In the genomic region with DNA sequence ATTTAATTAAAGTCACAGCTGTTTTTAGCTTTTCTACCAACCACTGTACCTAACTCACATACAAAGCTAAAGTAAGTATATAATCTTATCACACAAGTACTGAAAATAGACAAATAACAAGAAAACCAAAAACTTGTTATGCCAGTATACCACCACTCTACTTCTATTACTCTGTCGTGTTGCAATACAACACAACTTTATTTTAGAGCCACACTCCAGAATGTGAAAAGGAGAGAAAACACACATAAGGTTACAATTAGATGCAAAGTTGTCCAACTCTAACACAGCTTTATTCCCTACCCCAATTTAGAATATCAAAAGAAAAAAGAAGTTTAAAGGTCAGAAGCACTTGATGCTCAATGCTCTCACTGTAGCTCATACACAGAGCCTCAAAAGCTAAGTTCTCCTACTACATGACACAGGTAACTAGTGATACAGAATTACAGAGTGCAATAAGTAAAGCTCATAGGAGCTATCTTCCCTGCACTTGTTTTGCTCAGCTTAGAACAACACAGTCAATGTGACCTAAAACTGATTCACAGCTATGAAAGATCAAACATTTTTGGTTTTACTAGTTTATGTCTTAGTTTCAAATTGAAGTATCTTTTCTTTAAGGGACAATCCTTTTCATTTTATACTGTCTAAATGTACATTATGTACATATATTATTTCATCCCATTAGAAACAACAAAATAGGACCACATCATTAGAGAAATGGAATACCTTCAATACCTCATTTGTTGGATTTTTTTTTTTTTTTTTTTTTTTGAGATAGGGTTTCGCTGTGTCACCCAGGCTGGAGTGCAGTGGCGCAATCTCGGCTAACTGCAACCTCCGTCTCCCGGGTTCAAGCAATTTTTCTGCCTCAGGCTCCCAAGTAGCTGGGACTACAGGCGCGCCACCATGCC, we compare ENCODE assay signal across 12 cellular contexts. TPM values are rescaled to one million over a fixed set of nuclear protein-coding genes. Genes with fewer than 3 reads are reported as not detected.
DNase-seq lines count a peak whose midpoint lies in the region; ATAC-seq and TF ChIP-seq lines count a peak whose summit lies in the region.
"Had no signal": no experiment of that assay in that cellular context is flagged by ENCODE, and none has a peak within 500 bp of the region (broad histone marks: within the 10 kb centered on the region; RNA-seq: fewer than 3 reads in every experiment).

No MANE protein-coding gene starts in this region.

- H3K4me1 ChIP-seq in OCI-LY7 (ENCODE audit: insufficient read depth, low read length, poor library complexity, severe bottlenecking) (peaks cover 66% of the 10 kb centered on the region), fibroblast of lung (ENCODE audit: control insufficient read depth, extremely low read depth, insufficient read depth, low read length) (no peaks in the 10 kb centered on the region), upper lobe of right lung (peaks cover 22% of the 10 kb centered on the region), tibial nerve (peaks cover 0 to 9% (median 0%) of the 10 kb centered on the region in 4 donors)
- H3K4me1 ChIP-seq: SJCRH30 had no signal

- TF ChIP-seq EP300 in tibial nerve (IDR thresholded peaks at IDR 0.05) = no peak

- peak overlapping the region; percentile 1; the same call in 1 of the 2 replicates for H2AFZ ChIP-seq in OCI-LY7 (ENCODE audit: low read length)
- H2AFZ ChIP-seq in fibroblast of lung (ENCODE audit: low read length) = no peak overlapping the region

- DNase-seq in activated naive CD4-positive, alpha-beta T cell treated with anti-CD3 and anti-CD28 coated beads, Interleukin-2, amount 50 U/mL, for 72 hours (ENCODE audit: low spot score in 2 of 2) = no peak
- DNase-seq in activated naive CD4-positive, alpha-beta T cell treated with anti-CD3 and anti-CD28 coated beads, Interleukin-2, amount 50 U/mL, for 16 hours = no peak
- DNase-seq in OCI-LY7 (ENCODE audit: low spot score) (no peak), fibroblast of lung (ENCODE audit: low read depth in 2 of 2) (no peak), upper lobe of right lung (no peak), activated gamma-delta T cell (lab: John Stamatoyannopoulos, UW) (no peak), tibial nerve (ENCODE audit: low spot score in 2 of 2) (no peak), anterior cingulate cortex (lab: John Stamatoyannopoulos, UW) (no peak)
- DNase-seq: hypothalamus; NCI-H1048; SJCRH30; stimulated activated CD4-positive, alpha-beta T cell treated with anti-CD3 and anti-CD28 coated beads, Interleukin-2, amount 100 ng/mL, for 48 hours had no signal

- 86 to 90% methylated on average over 8 of the region's 8 CpGs for WGBS in tibial nerve, 2 donors

- peaks cover 48% of the 10 kb centered on the region for H3K36me3 ChIP-seq in OCI-LY7 (ENCODE audit: insufficient read depth, low read length)
- H3K36me3 ChIP-seq in fibroblast of lung (ENCODE audit: control insufficient read depth, insufficient read depth, low read length) = no peaks in the 10 kb centered on the region
- H3K36me3 ChIP-seq in upper lobe of right lung = no peaks in the 10 kb centered on the region
- peaks cover 0 to 9% (median 0%) of the 10 kb centered on the region in 3 donors for H3K36me3 ChIP-seq in tibial nerve

- H3K27ac Mint-ChIP-seq in activated naive CD4-positive, alpha-beta T cell treated with anti-CD3 and anti-CD28 coated beads, Interleukin-2, amount 50 U/mL, for 72 hours = peak overlapping the region in 1 of 2 donors; percentile 10

- H4K20me1 ChIP-seq in OCI-LY7 (ENCODE audit: insufficient read depth, low read length) (no peaks in the 10 kb centered on the region), fibroblast of lung (ENCODE audit: control insufficient read depth, extremely low read depth, insufficient read depth, low read length) (no peaks in the 10 kb centered on the region)

- no TSS peak for BruUV-seq in OCI-LY7 (replicated peaks; lab: Mats Ljungman, UMichigan)

- H3K9me3 Mint-ChIP-seq in activated naive CD4-positive, alpha-beta T cell treated with anti-CD3 and anti-CD28 coated beads, Interleukin-2, amount 50 U/mL, for 72 hours = no peaks in the 10 kb centered on the region

- peak; percentile 53 to 92 for ATAC-seq in activated naive CD4-positive, alpha-beta T cell treated with anti-CD3 and anti-CD28 coated beads, Interleukin-2, amount 50 U/mL, for 72 hours
- no peak for ATAC-seq in upper lobe of right lung

- H3K4me3 ChIP-seq in OCI-LY7 (ENCODE audit: low read depth, low read length, poor library complexity, severe bottlenecking) (peak overlapping the region; percentile 65), fibroblast of lung (replicated peaks in 1 of 4; ENCODE audit: control extremely low read depth in 1 of 4, insufficient read depth in 1 of 4, low read depth in 3 of 4, low read length in 4 of 4) (no peak overlapping the region), upper lobe of right lung (peak overlapping the region; percentile 3), tibial nerve (no peak overlapping the region)
- H3K4me3 ChIP-seq: SJCRH30 had no signal

- H3K27ac ChIP-seq in OCI-LY7 (ENCODE audit: low read depth, low read length, poor library complexity, severe bottlenecking) (peak overlapping the region; percentile 46), fibroblast of lung (ENCODE audit: insufficient read depth, low read length) (no peak overlapping the region), upper lobe of right lung (peak overlapping the region; percentile 20), tibial nerve (no peak overlapping the region)
- H3K27ac ChIP-seq: SJCRH30 had no signal

- CTCF ChIA-PET in OCI-LY7 (lab: Charles Lee; ENCODE audit: unreplicated experiment) = interaction anchor here (0.8 to 1.2 kb wide), 3 partner anchors 22 to 53 kb away, joined by 3 to 5 read pairs (median 3); no protein-coding TSS in a partner anchor

- no peak for TF ChIP-seq CTCF in OCI-LY7 (conservative IDR thresholded peaks at IDR 0.05; ENCODE audit: low read length)
- TF ChIP-seq CTCF in fibroblast of lung (conservative IDR thresholded peaks at IDR 0.05 in 1 of 2, IDR thresholded peaks at IDR 0.05 in 1 of 2; ENCODE audit: low read depth in 1 of 2, low read length in 2 of 2) = no peak
- TF ChIP-seq CTCF in upper lobe of right lung (IDR thresholded peaks at IDR 0.05) = no peak
- no peak for TF ChIP-seq CTCF in tibial nerve (IDR thresholded peaks at IDR 0.05)

- H3K79me2 ChIP-seq in OCI-LY7 (ENCODE audit: insufficient read depth, low read depth, low read length) = peaks cover 87% of the 10 kb centered on the region
- H3K79me2 ChIP-seq in fibroblast of lung (ENCODE audit: control insufficient read depth, insufficient read depth, low read length) = peaks cover 2% of the 10 kb centered on the region

- intact Hi-C loops in OCI-LY7 (cut with micrococcal nuclease; ENCODE audit: unreplicated experiment) (no loop called here), upper lobe of right lung (cut with DNase I) (no loop called here)

- H3K9me3 ChIP-seq in OCI-LY7 (ENCODE audit: low read length) (peaks cover 6% of the 10 kb centered on the region), fibroblast of lung (ENCODE audit: control insufficient read depth, insufficient read depth, low read depth, low read length) (no peaks in the 10 kb centered on the region), upper lobe of right lung (no peaks in the 10 kb centered on the region), tibial nerve (no peaks in the 10 kb centered on the region)
- H3K9me3 ChIP-seq: SJCRH30 had no signal

- POLR2A ChIA-PET in OCI-LY7 (lab: Charles Lee) = interaction anchor here (0.5 to 1.5 kb wide), 16 partner anchors 8 to 465 kb away, joined by 3 to 13 read pairs (median 4); partner anchors contain the start of gene EYA3

- peaks cover 0 to 28% of the 10 kb centered on the region in 2 donors for H3K36me3 Mint-ChIP-seq in activated naive CD4-positive, alpha-beta T cell treated with anti-CD3 and anti-CD28 coated beads, Interleukin-2, amount 50 U/mL, for 72 hours

- TF ChIP-seq POLR2A in tibial nerve (IDR thresholded peaks at IDR 0.05) = no peak

- H3K27me3 ChIP-seq in fibroblast of lung (ENCODE audit: control insufficient read depth, insufficient read depth, low read length) (no peaks in the 10 kb centered on the region), upper lobe of right lung (no peaks in the 10 kb centered on the region), tibial nerve (no peaks in the 10 kb centered on the region)
- H3K27me3 ChIP-seq: SJCRH30 had no signal

- H3K4me2 ChIP-seq in OCI-LY7 (ENCODE audit: low read length) (peak overlapping the region; percentile 81), fibroblast of lung (ENCODE audit: extremely low read depth, insufficient read depth, low read length) (peak overlapping the region; percentile 7)

- no peaks in the 10 kb centered on the region for H3K9me2 ChIP-seq in OCI-LY7 (ENCODE audit: insufficient read depth, low read length)

- no peak overlapping the region for H3K9ac ChIP-seq in fibroblast of lung (ENCODE audit: insufficient read depth, low read length)

RNA-seq across cellular contexts. Expression of gene EYA3, which starts 29.2 kb away (rescaled TPM):
- 10 to 100 TPM; 33.1 to 34.4 TPM for total RNA-seq in activated naive CD4-positive, alpha-beta T cell treated with anti-CD3 and anti-CD28 coated beads, Interleukin-2, amount 50 U/mL, for 72 hours
- total RNA-seq in OCI-LY7 (2014; rRNA removed; shearing (Covaris generic)) = 24.1 and 29.0 TPM in 2 replicates
- total RNA-seq in OCI-LY7 (2022) (104 and 114 TPM in 2 replicates), fibroblast of lung (11.2 and 11.3 TPM in 2 replicates), upper lobe of right lung (21.0 TPM), tibial nerve (10 to 100 TPM in 3 of 4 donors, 1 to 10 TPM in 1; 9.2 to 17.6 (median 14.6) TPM)
- polyA plus RNA-seq in fibroblast of lung = 15.4 and 17.5 TPM in 2 replicates
- 8.5 and 8.7 TPM in 2 replicates for polyA plus RNA-seq in fibroblast of lung (2012)
- 14.6 and 18.5 TPM in 2 replicates for polyA minus RNA-seq in fibroblast of lung (ENCODE audit: low replicate concordance)

Comparison
In these comparisons a context has a peak if more than half of its experiments do, and no peak if none do; other contexts are left out.
1. H3K27ac ChIP-seq: peak in OCI-LY7 (single experiment) and upper lobe of right lung (single experiment); none in fibroblast of lung (single experiment) and tibial nerve (0 of 4).
2. H3K4me3 ChIP-seq: peak in OCI-LY7 (single experiment) and upper lobe of right lung (single experiment); none in fibroblast of lung (0 of 4) and tibial nerve (0 of 4).